ENCODE assay signal across 1 cellular context in genomic region chr2:20050104-20050711, GRCh38.
TF ChIP-seq lines count a peak whose summit lies in the region.

No MANE protein-coding gene starts in this region.

TF ChIP-seq in HEK293, 187 proteins besides CTCF, POLR2A, EP300 and RAD21 (continued from another document and continues in another):
- TF ChIP-seq ZNF704 (tag by site-specific recombination; IDR thresholded peaks at IDR 0.05) = no peak
- TF ChIP-seq KLF8 (tag by site-specific recombination; IDR thresholded peaks at IDR 0.05) = 0 out of 2 replicates have a peak, but pooled peaks have one; percentile 39
- 0 out of 2 replicates have a peak, but pooled peaks have one; percentile 22 for TF ChIP-seq ZFHX2 (tag by site-specific recombination; conservative IDR thresholded peaks at IDR 0.05)
- no peak for TF ChIP-seq ZBTB6 (tag by site-specific recombination; IDR thresholded peaks at IDR 0.05)
- no peak for TF ChIP-seq ZNF169 (tag by site-specific recombination; IDR thresholded peaks at IDR 0.05)
- no peak for TF ChIP-seq SP2 (tag by site-specific recombination; IDR thresholded peaks at IDR 0.05)
- no peak for TF ChIP-seq ZNF580 (tag by site-specific recombination; IDR thresholded peaks at IDR 0.05)
- TF ChIP-seq ZNF37A (tag by site-specific recombination; IDR thresholded peaks at IDR 0.05) = no peak
- TF ChIP-seq FEZF1 (tag by site-specific recombination; IDR thresholded peaks at IDR 0.05) = peak; percentile 48
- no peak for TF ChIP-seq ZNF426 (tag by site-specific recombination; IDR thresholded peaks at IDR 0.05)
- TF ChIP-seq ZNF155 (tag by site-specific recombination; IDR thresholded peaks at IDR 0.05) = no peak
- no peak for TF ChIP-seq GFI1B (tag by site-specific recombination; IDR thresholded peaks at IDR 0.05)
- TF ChIP-seq ZNF157 (tag by site-specific recombination; IDR thresholded peaks at IDR 0.05) = no peak
- 0 out of 2 replicates have a peak, but pooled peaks have one; percentile 17 for TF ChIP-seq ZNF600 (tag by site-specific recombination; IDR thresholded peaks at IDR 0.05)
- no peak for TF ChIP-seq INSM2 (tag by site-specific recombination; IDR thresholded peaks at IDR 0.05)
- TF ChIP-seq TCF7L2 (IDR thresholded peaks at IDR 0.05; ENCODE audit: borderline replicate concordance, low read depth, low read length) = no peak
- 0 out of 2 replicates have a peak, but pooled peaks have one; percentile 27 for TF ChIP-seq ZFP69B (tag by site-specific recombination; IDR thresholded peaks at IDR 0.05)
- TF ChIP-seq ZBTB1 (tag by site-specific recombination; IDR thresholded peaks at IDR 0.05) = no peak
- TF ChIP-seq ZNF610 (tag by site-specific recombination; IDR thresholded peaks at IDR 0.05; ENCODE audit: borderline replicate concordance) = no peak
- TF ChIP-seq ZNF26 (tag by site-specific recombination; IDR thresholded peaks at IDR 0.05) = no peak
- TF ChIP-seq ZNF792 (tag by site-specific recombination; IDR thresholded peaks at IDR 0.05) = no peak
- peak; percentile 63; the same call in 1 of the 2 replicates for TF ChIP-seq ZEB2 (tag by site-specific recombination; IDR thresholded peaks at IDR 0.05)
- TF ChIP-seq OVOL3 (tag by site-specific recombination; IDR thresholded peaks at IDR 0.05) = no peak
- no peak for TF ChIP-seq PRDM4 (tag by site-specific recombination; IDR thresholded peaks at IDR 0.05)
- TF ChIP-seq ZSCAN30 (tag by site-specific recombination; IDR thresholded peaks at IDR 0.05) = no peak
- TF ChIP-seq ZNF398 (tag by site-specific recombination; IDR thresholded peaks at IDR 0.05) = no peak
- TF ChIP-seq PRDM1 (tag by site-specific recombination; IDR thresholded peaks at IDR 0.05) = 0 out of 2 replicates have a peak, but pooled peaks have one; percentile 25
- TF ChIP-seq ZNF138 (tag by site-specific recombination; IDR thresholded peaks at IDR 0.05; ENCODE audit: borderline replicate concordance) = no peak
- 0 out of 2 replicates have a peak, but pooled peaks have one; percentile 20 for TF ChIP-seq KLF16 (tag by site-specific recombination; IDR thresholded peaks at IDR 0.05)
- TF ChIP-seq KLF17 (tag by site-specific recombination; IDR thresholded peaks at IDR 0.05) = no peak
- TF ChIP-seq ZNF791 (tag by site-specific recombination; IDR thresholded peaks at IDR 0.05) = no peak
- no peak for TF ChIP-seq ZNF324 (tag by site-specific recombination; IDR thresholded peaks at IDR 0.05)
- TF ChIP-seq KLF7 (tag by site-specific recombination; IDR thresholded peaks at IDR 0.05; ENCODE audit: borderline replicate concordance) = no peak
- no peak for TF ChIP-seq ZNF585B (tag by site-specific recombination; IDR thresholded peaks at IDR 0.05)
- TF ChIP-seq ZNF24 (tag by site-specific recombination; IDR thresholded peaks at IDR 0.05) = no peak
- TF ChIP-seq PATZ1 (tag by site-specific recombination; IDR thresholded peaks at IDR 0.05) = peak; percentile 65; the same call in 1 of the 2 replicates
- TF ChIP-seq ZNF626 (tag by site-specific recombination; IDR thresholded peaks at IDR 0.05) = no peak
- no peak for TF ChIP-seq ZNF140 (tag by site-specific recombination; IDR thresholded peaks at IDR 0.05)
- TF ChIP-seq ZNF76 (tag by site-specific recombination; IDR thresholded peaks at IDR 0.05; ENCODE audit: borderline replicate concordance, low read depth) = no peak
- no peak for TF ChIP-seq ZNF280C (tag by site-specific recombination; IDR thresholded peaks at IDR 0.05)
- TF ChIP-seq BCL11A (tag by site-specific recombination; IDR thresholded peaks at IDR 0.05; ENCODE audit: low read depth) = no peak
